ENCODE assay signal across 8 cellular contexts in the genomic region with DNA sequence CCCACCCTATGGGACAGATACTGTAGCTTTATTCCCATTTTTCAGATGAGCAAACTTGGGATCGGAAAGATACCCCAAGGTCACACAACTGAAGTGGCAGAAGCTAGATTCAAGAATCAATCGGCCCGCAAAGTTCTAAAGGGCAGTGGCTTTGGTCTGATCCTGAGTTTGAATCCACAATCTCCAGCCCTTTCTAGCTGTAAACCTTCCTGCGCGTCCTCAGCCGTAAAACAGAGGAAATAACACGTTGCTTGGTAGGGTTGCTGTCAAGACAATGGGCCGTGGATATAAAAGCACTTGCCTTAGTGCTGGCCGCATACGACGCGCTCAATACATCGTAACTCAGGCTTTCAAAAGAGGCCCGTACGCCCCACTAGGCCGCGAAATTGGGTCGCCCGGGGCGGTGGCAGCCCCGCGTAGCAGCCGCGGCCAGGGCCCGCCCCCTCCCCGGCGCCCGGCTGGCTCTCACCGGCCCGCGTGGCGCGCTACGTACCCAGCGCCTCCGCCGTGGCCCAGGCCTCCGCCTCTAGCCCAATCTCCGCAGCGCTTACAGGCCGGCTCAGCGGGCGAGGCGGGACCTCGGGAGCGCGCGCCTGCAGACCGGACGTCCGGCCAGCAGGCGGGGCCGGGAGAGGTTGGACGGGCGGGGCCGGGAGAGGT. TPM values are rescaled to one million over a fixed set of nuclear protein-coding genes. Genes with fewer than 3 reads are reported as not detected.
A peak's percentile ranks its signal among the peaks of the same experiment; 100 is the strongest.
DNase-seq lines count a peak whose midpoint lies in the region; ATAC-seq and TF ChIP-seq lines count a peak whose summit lies in the region.

A gene with protein sequence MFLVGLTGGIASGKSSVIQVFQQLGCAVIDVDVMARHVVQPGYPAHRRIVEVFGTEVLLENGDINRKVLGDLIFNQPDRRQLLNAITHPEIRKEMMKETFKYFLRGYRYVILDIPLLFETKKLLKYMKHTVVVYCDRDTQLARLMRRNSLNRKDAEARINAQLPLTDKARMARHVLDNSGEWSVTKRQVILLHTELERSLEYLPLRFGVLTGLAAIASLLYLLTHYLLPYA (minus strand): TSS at position 573 of the 660 bp plus-strand sequence. CDS start 16,747 bp downstream, outside the sequence.

- H3K4me3 ChIP-seq in GM23248 (peak within 1 kb of the TSS; percentile 76), fibroblast of lung (replicated peaks in 1 of 4; ENCODE audit: control extremely low read depth in 1 of 4, insufficient read depth in 1 of 4, low read depth in 3 of 4, low read length in 4 of 4) (peak within 1 kb of the TSS; percentile 65 to 83 (median 72))

- H3K4me1 ChIP-seq in GM23248 (ENCODE audit: insufficient read depth) (peaks cover 26% of the 10 kb centered on the region), fibroblast of lung (ENCODE audit: control insufficient read depth, extremely low read depth, insufficient read depth, low read length) (peaks cover 6% of the 10 kb centered on the region)

- peaks cover 0 to under 1% (median 0%) of the 10 kb centered on the region in 3 donors for H3K36me3 Mint-ChIP-seq in naive thymus-derived CD8-positive, alpha-beta T cell
- H3K36me3 Mint-ChIP-seq in stimulated activated naive B cell treated with anti-CD40 and anti-IgM and Interleukin-4, amounts not matched to agents 10 μg/mL and 1 μg/mL and 100 μg/mL, for 72 hours: peaks cover 6 to 21% of the 10 kb centered on the region in 2 donors

- POLR2A ChIA-PET in naive thymus-derived CD8-positive, alpha-beta T cell (lab: Charles Lee): interaction anchor here (0.8 to 4.6 kb wide), 11 partner anchors 11 to 835 kb away, joined by 3 to 78 read pairs (median 5); a partner anchor contains a TSS

- peaks cover 10 to 49% (median 44%) of the 10 kb centered on the region in 4 donors for H3K4me1 Mint-ChIP-seq in naive thymus-derived CD8-positive, alpha-beta T cell
- H3K4me1 Mint-ChIP-seq in stimulated activated naive B cell treated with anti-CD40 and anti-IgM and Interleukin-4, amounts not matched to agents 10 μg/mL and 1 μg/mL and 100 μg/mL, for 72 hours: peaks cover 21 to 44% of the 10 kb centered on the region in 2 donors

- peak within 1 kb of the TSS; percentile 89 for H3K4me2 ChIP-seq in GM23248 (ENCODE audit: unreplicated experiment)
- peak within 1 kb of the TSS; percentile 100 for H3K4me2 ChIP-seq in fibroblast of lung (ENCODE audit: extremely low read depth, insufficient read depth, low read length)

- no peak for TF ChIP-seq CTCF in fibroblast of lung (conservative IDR thresholded peaks at IDR 0.05 in 1 of 2, IDR thresholded peaks at IDR 0.05 in 1 of 2; ENCODE audit: low read depth in 1 of 2, low read length in 2 of 2)

- no peaks in the 10 kb centered on the region for H3K9me3 Mint-ChIP-seq in naive thymus-derived CD8-positive, alpha-beta T cell
- no peaks in the 10 kb centered on the region for H3K9me3 Mint-ChIP-seq in stimulated activated naive B cell treated with anti-CD40 and anti-IgM and Interleukin-4, amounts not matched to agents 10 μg/mL and 1 μg/mL and 100 μg/mL, for 72 hours

- no peaks in the 10 kb centered on the region for H3K27me3 ChIP-seq in GM23248 (replicated peaks; ENCODE audit: insufficient read depth)
- no peaks in the 10 kb centered on the region for H3K27me3 ChIP-seq in fibroblast of lung (ENCODE audit: control insufficient read depth, insufficient read depth, low read length)

- H3K27ac ChIP-seq in GM23248 (peak within 1 kb of the TSS; percentile 90), fibroblast of lung (ENCODE audit: insufficient read depth, low read length) (peak within 1 kb of the TSS; percentile 85)

- WGBS in GM23248 (ENCODE audit: low coverage in 1 of 2, low lambda C conversion rate in 2 of 2, missing lambda C conversion rate in 2 of 2), 2 experiments: 0 to 3% methylated on average over 38 to 39 of the region's 56 CpGs

- peak; percentile 91 for DNase-seq in DMS79 treated with DMSO at 0.1 percent for 48 hours (lab: John Stamatoyannopoulos, UW)
- peak; percentile 99 for DNase-seq in GM23248
- peak; percentile 91 to 92 for DNase-seq in Kasumi-1 (lab: John Stamatoyannopoulos, UW)
- peak; percentile 97 for DNase-seq in RPMI8226
- DNase-seq in activated T-helper 1 cell treated with anti-CD3 and anti-CD28 coated beads, Interleukin-2, amount 50 U/mL, for 16 hours (ENCODE audit: low read depth in 1 of 2, low spot score in 1 of 2): peak; percentile 78 to 87
- DNase-seq in fibroblast of lung (ENCODE audit: low read depth in 2 of 2): peak; percentile 95 to 97
- DNase-seq in naive thymus-derived CD8-positive, alpha-beta T cell: peak; percentile 79 to 92 (median 86)
- DNase-seq in stimulated activated naive B cell treated with anti-CD40 and anti-IgM and Interleukin-4, amounts not matched to agents 10 μg/mL and 1 μg/mL and 100 μg/mL, for 72 hours: peak; percentile 91

- peak; percentile 88 to 94 for ATAC-seq in naive thymus-derived CD8-positive, alpha-beta T cell
- ATAC-seq in stimulated activated naive B cell treated with anti-CD40 and anti-IgM and Interleukin-4, amounts not matched to agents 10 μg/mL and 1 μg/mL and 100 μg/mL, for 72 hours (replicated peaks): peak; percentile 96 to 98

- H4K20me1 ChIP-seq in GM23248 (ENCODE audit: insufficient read depth) (no peaks in the 10 kb centered on the region), fibroblast of lung (ENCODE audit: control insufficient read depth, extremely low read depth, insufficient read depth, low read length) (no peaks in the 10 kb centered on the region)

- H3K9me2 ChIP-seq in GM23248 (ENCODE audit: insufficient read depth): no peaks in the 10 kb centered on the region

- H3K36me3 ChIP-seq in GM23248 (ENCODE audit: low read depth) (no peaks in the 10 kb centered on the region), fibroblast of lung (ENCODE audit: control insufficient read depth, insufficient read depth, low read length) (no peaks in the 10 kb centered on the region)

- peaks cover 39% of the 10 kb centered on the region for H3F3A ChIP-seq in GM23248 (ENCODE audit: insufficient read depth)

- H3K9me3 ChIP-seq in GM23248 (ENCODE audit: low read depth) (no peaks in the 10 kb centered on the region), fibroblast of lung (ENCODE audit: control insufficient read depth, insufficient read depth, low read depth, low read length) (no peaks in the 10 kb centered on the region)

- no peaks in the 10 kb centered on the region for H3K27me3 Mint-ChIP-seq in naive thymus-derived CD8-positive, alpha-beta T cell
- H3K27me3 Mint-ChIP-seq in stimulated activated naive B cell treated with anti-CD40 and anti-IgM and Interleukin-4, amounts not matched to agents 10 μg/mL and 1 μg/mL and 100 μg/mL, for 72 hours: no peaks in the 10 kb centered on the region

- H3K4me3 Mint-ChIP-seq in naive thymus-derived CD8-positive, alpha-beta T cell: peak within 1 kb of the TSS; percentile 87 to 97 (median 92)
- peak within 1 kb of the TSS; percentile 94 to 95 for H3K4me3 Mint-ChIP-seq in stimulated activated naive B cell treated with anti-CD40 and anti-IgM and Interleukin-4, amounts not matched to agents 10 μg/mL and 1 μg/mL and 100 μg/mL, for 72 hours

- peak within 1 kb of the TSS; percentile 90 for H3K9ac ChIP-seq in GM23248
- peak within 1 kb of the TSS; percentile 84 for H3K9ac ChIP-seq in fibroblast of lung (ENCODE audit: insufficient read depth, low read length)

- H3K79me2 ChIP-seq in GM23248 (ENCODE audit: insufficient read depth) (peaks cover 52% of the 10 kb centered on the region), fibroblast of lung (ENCODE audit: control insufficient read depth, insufficient read depth, low read length) (peaks cover 22% of the 10 kb centered on the region)

- peak within 1 kb of the TSS; percentile 80 for H2AFZ ChIP-seq in GM23248
- H2AFZ ChIP-seq in fibroblast of lung (ENCODE audit: low read length): peak within 1 kb of the TSS; percentile 81

- in situ Hi-C loops in GM23248 (cut with MboI): loop anchor here (10.0 kb wide), 1 partner anchor 74 kb away; no protein-coding TSS in a partner anchor

- H3K27ac Mint-ChIP-seq in naive thymus-derived CD8-positive, alpha-beta T cell: peak within 1 kb of the TSS; percentile 90 to 99 (median 97)
- H3K27ac Mint-ChIP-seq in stimulated activated naive B cell treated with anti-CD40 and anti-IgM and Interleukin-4, amounts not matched to agents 10 μg/mL and 1 μg/mL and 100 μg/mL, for 72 hours: peak within 1 kb of the TSS; percentile 97

RNA-seq across cellular contexts. Expression of the gene that starts here (rescaled TPM):
- total RNA-seq in GM23248 (2014; rRNA removed; shearing (Covaris generic)): 37.1 and 45.8 TPM in 2 replicates
- 24.8 and 28.0 TPM in 2 replicates for polyA plus RNA-seq in GM23248 (2016; fragmentation: Nextera tagmentation; extraction: Ambion mirVana)
- total RNA-seq in fibroblast of lung: 39.8 and 41.5 TPM in 2 replicates
- 21.8 TPM in 2 replicates for polyA plus RNA-seq in fibroblast of lung
- 26.3 and 28.3 TPM in 2 replicates for polyA plus RNA-seq in fibroblast of lung (2012)
- 85.1 and 89.3 TPM in 2 replicates for polyA minus RNA-seq in fibroblast of lung (ENCODE audit: low replicate concordance)
- 10 to 100 TPM; 36.1 to 37.9 TPM for total RNA-seq in naive thymus-derived CD8-positive, alpha-beta T cell
- polyA plus RNA-seq in naive thymus-derived CD8-positive, alpha-beta T cell: 10 to 100 TPM; 13.1 to 16.1 (median 16.0) TPM

Comparison
In these comparisons a context has a peak if more than half of its experiments do, and no peak if none do; other contexts are left out.
1. Peak in every context shown above with its lines: DNase-seq, ATAC-seq, H3K4me3 ChIP-seq and H3K27ac ChIP-seq.